18 cellular contexts compared by ENCODE assay signal in genomic region chr12:120125029-120125428, GRCh38. TPM values are rescaled to one million over a fixed set of nuclear protein-coding genes. Genes with fewer than 3 reads are reported as not detected.
DNase-seq lines count a peak whose midpoint lies in the region; ATAC-seq, FAIRE-seq and TF ChIP-seq lines count a peak whose summit lies in the region.
"Had no signal": no experiment of that assay in that cellular context is flagged by ENCODE, and none has a peak within 500 bp of the region (broad histone marks: within the 10 kb centered on the region; RNA-seq: fewer than 3 reads in every experiment).

No MANE protein-coding gene starts in this region.

- H3K36me3 ChIP-seq in HepG2 (replicated peaks in 1 of 2; ENCODE audit: control insufficient read depth in 1 of 2, insufficient read depth in 2 of 2, low read length in 2 of 2) (peaks cover 15 to 35% of the 10 kb centered on the region in 2 experiments), right lobe of liver (peaks cover 0 to 36% (median 16%) of the 10 kb centered on the region in 4 donors), GM23338 (ENCODE audit: insufficient read depth) (peaks cover 27% of the 10 kb centered on the region), WERI-Rb-1 (peaks cover 39% of the 10 kb centered on the region)

- peaks cover 45% of the 10 kb centered on the region for H3K36me3 Mint-ChIP-seq in GM23338 (ENCODE audit: low read depth)
- peaks cover 33% of the 10 kb centered on the region for H3K36me3 Mint-ChIP-seq in stimulated activated memory B cell treated with anti-CD40 and anti-IgM and Interleukin-4, amounts not matched to agents 10 μg/mL and 1 μg/mL and 100 μg/mL, for 72 hours

- no peak for ATAC-seq in HepG2
- ATAC-seq in right lobe of liver = no peak
- no peak for ATAC-seq in GM23338
- ATAC-seq in stimulated activated memory B cell treated with anti-CD40 and anti-IgM and Interleukin-4, amounts not matched to agents 10 μg/mL and 1 μg/mL and 100 μg/mL, for 72 hours = no peak
- no peak for ATAC-seq in GM21381 (IDR thresholded peaks at IDR 0.05; ENCODE audit: unreplicated experiment)
- ATAC-seq in GM19397 (IDR thresholded peaks at IDR 0.05; ENCODE audit: unreplicated experiment) = no peak
- ATAC-seq: SK-N-SH treated with all-trans-retinoic acid at 6 μM for 48 hours had no signal

- no peak for TF ChIP-seq EP300 in HepG2 (IDR thresholded peaks at IDR 0.05; ENCODE audit: low read depth in 2 of 2, low read length in 2 of 2)
- no peak for TF ChIP-seq EP300 in HepG2 (CRISPR knock-in tag; IDR thresholded peaks at IDR 0.05; ENCODE audit: borderline replicate concordance)

- TF ChIP-seq CTCF in HepG2 (CRISPR knock-in tag; IDR thresholded peaks at IDR 0.05) = no peak
- no peak for TF ChIP-seq CTCF in right lobe of liver (IDR thresholded peaks at IDR 0.05)
- TF ChIP-seq CTCF in GM23338 (conservative IDR thresholded peaks at IDR 0.05; ENCODE audit: low read depth in 2 of 2) = no peak
- no peak for TF ChIP-seq CTCF in WERI-Rb-1 (IDR thresholded peaks at IDR 0.05; ENCODE audit: low read depth, low read length)
- no peak for TF ChIP-seq CTCF in GM20000 (IDR thresholded peaks at IDR 0.05; ENCODE audit: extremely low read depth, missing control alignments)

- in situ Hi-C loops in HepG2 (cut with HindIII; ENCODE audit: extremely low pct_ligation_motif_present, low pct_unique_long_range_greater_than_20kb) = no loop called here

- H3K79me2 ChIP-seq in HepG2 (ENCODE audit: insufficient read depth, low read length) = no peaks in the 10 kb centered on the region
- no peaks in the 10 kb centered on the region for H3K79me2 ChIP-seq in GM23338 (replicated peaks; ENCODE audit: insufficient read depth)

- H4K20me1 ChIP-seq in HepG2 (ENCODE audit: insufficient read depth, low read length) (no peaks in the 10 kb centered on the region), GM23338 (replicated peaks; ENCODE audit: insufficient read depth) (peaks cover 15% of the 10 kb centered on the region)

- POLR2A ChIA-PET in HepG2 (lab: Yijun Ruan, JAX) = interaction anchor here (1.5 kb wide), 1 partner anchor 76 kb away, joined by 4 read pairs; the partner anchor contains the start of gene RPLP0

- H3K4me2 ChIP-seq in HepG2 (ENCODE audit: low read depth, low read length) (no peak overlapping the region), GM23338 (no peak overlapping the region)

- WGBS in HepG2 (ENCODE audit: low lambda C conversion rate) = 100% methylated on average over 4 of the region's 4 CpGs
- 100% methylated on average over 2 of the region's 4 CpGs for WGBS in right lobe of liver (ENCODE audit: insufficient coverage, low coverage, low lambda C conversion rate, missing lambda C conversion rate)

- H3K4me3 ChIP-seq in HepG2 (replicated peaks in 1 of 3; ENCODE audit: insufficient read depth in 1 of 3, low read depth in 2 of 3, low read length in 3 of 3) = no peak overlapping the region
- H3K4me3 ChIP-seq in right lobe of liver = no peak overlapping the region
- H3K4me3 ChIP-seq in GM23338 = no peak overlapping the region
- H3K4me3 ChIP-seq in WERI-Rb-1 (ENCODE audit: low read depth, low read length) = no peak overlapping the region
- H3K4me3 ChIP-seq: Peyer's patch had no signal

- H3K9ac ChIP-seq in HepG2 (ENCODE audit: insufficient read depth, low read depth, low read length) = no peak overlapping the region

- H3K4me3 Mint-ChIP-seq in GM23338 = no peak overlapping the region
- H3K4me3 Mint-ChIP-seq in stimulated activated memory B cell treated with anti-CD40 and anti-IgM and Interleukin-4, amounts not matched to agents 10 μg/mL and 1 μg/mL and 100 μg/mL, for 72 hours = no peak overlapping the region

- H3K9me3 ChIP-seq in HepG2 (ENCODE audit: low read length) (no peaks in the 10 kb centered on the region), right lobe of liver (no peaks in the 10 kb centered on the region), WERI-Rb-1 (ENCODE audit: severe bottlenecking) (no peaks in the 10 kb centered on the region)
- H3K9me3 ChIP-seq: BLaER1 treated with 17β-estradiol and CSF1 and Interleukin-3, amounts not matched to agents 10 nM and 100 nM; Peyer's patch had no signal

- TSS peak; percentile 17 for BruUV-seq in HepG2 (replicated peaks; lab: Mats Ljungman, UMichigan)

- no peak for TF ChIP-seq RAD21 in HepG2 (CRISPR knock-in tag; IDR thresholded peaks at IDR 0.05)

- peaks cover 27% of the 10 kb centered on the region for H3K4me1 Mint-ChIP-seq in GM23338
- H3K4me1 Mint-ChIP-seq in stimulated activated memory B cell treated with anti-CD40 and anti-IgM and Interleukin-4, amounts not matched to agents 10 μg/mL and 1 μg/mL and 100 μg/mL, for 72 hours = peaks cover 69% of the 10 kb centered on the region

- no peaks in the 10 kb centered on the region for H3K27me3 ChIP-seq in HepG2 (ENCODE audit: control insufficient read depth in 1 of 2, insufficient read depth in 2 of 2, low read length in 2 of 2)
- no peaks in the 10 kb centered on the region for H3K27me3 ChIP-seq in right lobe of liver
- H3K27me3 ChIP-seq in GM23338 (ENCODE audit: insufficient read depth) = no peaks in the 10 kb centered on the region
- no peaks in the 10 kb centered on the region for H3K27me3 ChIP-seq in WERI-Rb-1 (ENCODE audit: insufficient read depth, low read depth, severe bottlenecking)
- H3K27me3 ChIP-seq: BLaER1 treated with 17β-estradiol and CSF1 and Interleukin-3, amounts not matched to agents 10 nM and 100 nM; Peyer's patch had no signal

- H3K27ac ChIP-seq in HepG2 (ENCODE audit: extremely low read length, insufficient read depth, low read length) = no peak overlapping the region
- no peak overlapping the region for H3K27ac ChIP-seq in right lobe of liver
- H3K27ac ChIP-seq in GM23338 (ENCODE audit: low read depth) = peak overlapping the region; percentile 50; the same call in 1 of the 2 replicates
- H3K27ac ChIP-seq in WERI-Rb-1 = no peak overlapping the region
- H3K27ac ChIP-seq: Peyer's patch had no signal

- H3K9me3 Mint-ChIP-seq in GM23338 = no peaks in the 10 kb centered on the region
- H3K9me3 Mint-ChIP-seq in stimulated activated memory B cell treated with anti-CD40 and anti-IgM and Interleukin-4, amounts not matched to agents 10 μg/mL and 1 μg/mL and 100 μg/mL, for 72 hours = no peaks in the 10 kb centered on the region

- intact Hi-C loops in HepG2 (cut with micrococcal nuclease; ENCODE audit: unreplicated experiment) (loop anchor here (10.0 kb wide), 1 partner anchor 60 kb away; no protein-coding TSS in a partner anchor), right lobe of liver (cut with DNase I) (no loop called here)

- no peaks in the 10 kb centered on the region for H3K9me2 ChIP-seq in GM23338 (ENCODE audit: insufficient read depth)

- DNase-seq in HepG2 (ENCODE audit: low spot score) = no peak
- no peak for DNase-seq in right lobe of liver
- no peak for DNase-seq in GM23338 (ENCODE audit: low spot score)
- peak; percentile 54 for DNase-seq in WERI-Rb-1
- DNase-seq in GM20000 (ENCODE audit: low spot score) = no peak
- DNase-seq: ACHN, NCI-H1092, NCI-H1436, NCI-H187 treated with DMSO at 0.1 percent for 48 hours, NCI-H69, Peyer's patch had no signal

- no peak overlapping the region; the same call in 1 of the 2 replicates for H3K27ac Mint-ChIP-seq in GM23338
- peak overlapping the region; percentile 27 for H3K27ac Mint-ChIP-seq in stimulated activated memory B cell treated with anti-CD40 and anti-IgM and Interleukin-4, amounts not matched to agents 10 μg/mL and 1 μg/mL and 100 μg/mL, for 72 hours

- H3K4me1 ChIP-seq in HepG2 (ENCODE audit: insufficient read depth, low read length) (peaks cover 38% of the 10 kb centered on the region), right lobe of liver (peaks cover 0 to 7% (median 0%) of the 10 kb centered on the region in 4 donors), GM23338 (ENCODE audit: insufficient read depth) (peaks cover 11% of the 10 kb centered on the region)

- no peak for FAIRE-seq in HepG2 (lab: Jason Lieb, UNC)
- FAIRE-seq: G401.6, GM12892 had no signal

- no peak overlapping the region for H2AFZ ChIP-seq in HepG2 (ENCODE audit: low read length)
- no peak overlapping the region for H2AFZ ChIP-seq in GM23338

- TF ChIP-seq POLR2A in HepG2 (IDR thresholded peaks at IDR 0.05; ENCODE audit: insufficient read depth in 1 of 2, low read depth in 2 of 2, low read length in 2 of 2) = no peak
- no peak for TF ChIP-seq POLR2A in right lobe of liver (IDR thresholded peaks at IDR 0.05)

- CTCF ChIA-PET in HepG2 (lab: Yijun Ruan, JAX; ENCODE audit: low intra/inter-chr PET ratio, low total read pairs) = no interaction called here

- peaks cover 2% of the 10 kb centered on the region for H3K27me3 Mint-ChIP-seq in GM23338 (ENCODE audit: insufficient read depth, low read depth, poor library complexity)
- no peaks in the 10 kb centered on the region for H3K27me3 Mint-ChIP-seq in stimulated activated memory B cell treated with anti-CD40 and anti-IgM and Interleukin-4, amounts not matched to agents 10 μg/mL and 1 μg/mL and 100 μg/mL, for 72 hours

- peaks cover 14% of the 10 kb centered on the region; the same call in 1 of the 2 replicates for H3F3A ChIP-seq in GM23338 (replicated peaks; ENCODE audit: low read depth)

RNA-seq across cellular contexts. Expression of gene RAB35, which starts 8.5 kb away (rescaled TPM):
- total RNA-seq in HepG2 (2016; rRNA removed; fragmentation: Illumina TruSeq; extraction: Trizol) = 25.9 and 29.1 TPM in 2 replicates
- 3.9 and 4.0 TPM in 2 replicates for total RNA-seq in HepG2 (2016; cell fraction: cytosol; rRNA removed; fragmentation: Illumina TruSeq; extraction: Trizol; ENCODE audit: low read depth)
- total RNA-seq in HepG2 (2016; cell fraction: insoluble cytoplasmic fraction; rRNA removed; fragmentation: Illumina TruSeq; extraction: Trizol) = 24.8 and 29.3 TPM in 2 replicates
- 13.9 and 14.1 TPM in 2 replicates for total RNA-seq in HepG2 (2016; cell fraction: membrane; rRNA removed; fragmentation: Illumina TruSeq; extraction: Trizol)
- total RNA-seq in HepG2 (2016; cell fraction: nucleus; rRNA removed; fragmentation: Illumina TruSeq; extraction: Trizol) = 11.8 and 14.0 TPM in 2 replicates
- polyA plus RNA-seq in HepG2 (2011; rRNA removed) = 25.2 and 32.2 TPM in 2 replicates
- 23.4 and 25.8 TPM in 2 replicates for polyA plus RNA-seq in HepG2 (2011; cell fraction: cytosol; rRNA removed)
- polyA plus RNA-seq in HepG2 (2011; cell fraction: nucleus; rRNA removed) = 23.2 and 27.6 TPM in 2 replicates
- 24.8 and 25.8 TPM in 2 replicates for polyA plus RNA-seq in HepG2 (2012)
- polyA plus RNA-seq in HepG2 (2016; cell fraction: cytosol; fragmentation: Illumina TruSeq; extraction: Trizol; ENCODE audit: low read depth) = 4.8 and 4.9 TPM in 2 replicates
- polyA plus RNA-seq in HepG2 (2016; cell fraction: insoluble cytoplasmic fraction; fragmentation: Illumina TruSeq; extraction: Trizol; ENCODE audit: low read depth) = 33.1 and 35.6 TPM in 2 replicates
- polyA plus RNA-seq in HepG2 (2016; cell fraction: membrane; fragmentation: Illumina TruSeq; extraction: Trizol; ENCODE audit: low read depth) = 10.1 and 11.5 TPM in 2 replicates
- 32.5 and 34.1 TPM in 2 replicates for polyA plus RNA-seq in HepG2 (2016; cell fraction: nucleus; fragmentation: Illumina TruSeq; extraction: Trizol; ENCODE audit: insufficient read depth, low read depth)
- polyA minus RNA-seq in HepG2 (2011; rRNA and poly(A)+ RNA removed; ENCODE audit: low replicate concordance) = 49.8 and 64.9 TPM in 2 replicates
- 17.8 and 21.5 TPM in 2 replicates for polyA minus RNA-seq in HepG2 (2011; cell fraction: cytosol; rRNA and poly(A)+ RNA removed)
- polyA minus RNA-seq in HepG2 (2011; cell fraction: nucleus; rRNA and poly(A)+ RNA removed) = 8.6 and 10.9 TPM in 2 replicates
- 10 to 100 TPM; 11.7 to 22.1 (median 14.7) TPM for total RNA-seq in right lobe of liver
- 15.9 and 16.9 TPM in 2 replicates for total RNA-seq in GM23338 (2014; rRNA removed; shearing (Covaris generic))
- 9.9 and 12.6 TPM in 2 replicates for polyA plus RNA-seq in GM23338 (2016; fragmentation: Nextera tagmentation; extraction: Ambion mirVana)
